23 cellular contexts compared by ENCODE assay signal in genomic region chr2:15803987-15804619, GRCh38.
DNase-seq lines count a peak whose midpoint lies in the region; ATAC-seq, FAIRE-seq and TF ChIP-seq lines count a peak whose summit lies in the region.
"Had no signal": no experiment of that assay in that cellular context is flagged by ENCODE, and none has a peak within 500 bp of the region (broad histone marks: within the 10 kb centered on the region; RNA-seq: fewer than 3 reads in every experiment).

No MANE protein-coding gene starts in this region.

- no peak overlapping the region for H2BK12ac ChIP-seq in H1 (ENCODE audit: low read depth, low read length)
- no peak overlapping the region for H2BK12ac ChIP-seq in mesenchymal stem cell (ENCODE audit: low read length in 2 of 2)

- H3K27me3 ChIP-seq in IMR-90 (ENCODE audit: control insufficient read depth, insufficient read depth, low read length) (no peaks in the 10 kb centered on the region), H1 (replicated peaks in 1 of 4; ENCODE audit: control insufficient read depth in 3 of 4, extremely low read depth in 1 of 4, insufficient read depth in 3 of 4, low read length in 3 of 4) (no peaks in the 10 kb centered on the region), mesenchymal stem cell (ENCODE audit: control insufficient read depth in 1 of 2, insufficient read depth in 1 of 2, low read length in 2 of 2) (peaks cover 25 to 36% of the 10 kb centered on the region in 2 experiments)
- H3K27me3 ChIP-seq: BLaER1 treated with 17β-estradiol and CSF1 and Interleukin-3, amounts not matched to agents 10 nM and 100 nM had no signal

- H4K5ac ChIP-seq in IMR-90 (ENCODE audit: low read depth, low read length) (no peak overlapping the region), H1 (ENCODE audit: insufficient read length, low read depth, low read length) (no peak overlapping the region)

- H2BK5ac ChIP-seq in IMR-90 (ENCODE audit: low read depth, low read length, poor library complexity, severe bottlenecking) (no peak overlapping the region), H1 (ENCODE audit: low read depth, low read length) (no peak overlapping the region), mesenchymal stem cell (ENCODE audit: low read depth, low read length, poor library complexity, severe bottlenecking) (no peak overlapping the region)

- no peak overlapping the region for H3K4me3 Mint-ChIP-seq in activated T-helper 2 cell treated with anti-CD3 and anti-CD28 coated beads, Interferon-gamma antibody, Interleukin-2, Interleukin-4, amounts not matched to agents 10 μg/mL and 5 μg/mL and 100 μg/mL, durations not matched to agents 14 hours and 24 hours and 36 hours (ENCODE audit: low read depth)
- H3K4me3 Mint-ChIP-seq: B cell; CD4-positive, alpha-beta T cell; CD8-positive, alpha-beta T cell had no signal

- H3K4me1 ChIP-seq in IMR-90 (ENCODE audit: control insufficient read depth, insufficient read depth, low read length) (no peaks in the 10 kb centered on the region), H1 (replicated peaks in 1 of 4; ENCODE audit: control insufficient read depth in 3 of 4, insufficient read depth in 4 of 4, low read length in 3 of 4) (peaks cover under 1 to 8% (median 3%) of the 10 kb centered on the region in 4 experiments; a peak in 5 of 7 replicates), mesenchymal stem cell (ENCODE audit: control insufficient read depth, insufficient read depth, low read depth, low read length) (peaks cover 22% of the 10 kb centered on the region)
- H3K4me1 ChIP-seq: A549 had no signal

- H4K8ac ChIP-seq in IMR-90 (ENCODE audit: low read depth in 2 of 2, low read length in 2 of 2) (no peak overlapping the region), H1 (ENCODE audit: extremely low read depth, insufficient read depth, low read length) (no peak overlapping the region), mesenchymal stem cell (ENCODE audit: low read length) (no peak overlapping the region)

- H3K79me1 ChIP-seq in IMR-90 (ENCODE audit: low read depth in 1 of 2, low read length in 2 of 2), result no peaks in the 10 kb centered on the region
- H3K79me1 ChIP-seq in H1 (ENCODE audit: low read depth, low read length), result no peaks in the 10 kb centered on the region
- no peaks in the 10 kb centered on the region for H3K79me1 ChIP-seq in mesenchymal stem cell (replicated peaks; ENCODE audit: low read length, poor library complexity, severe bottlenecking)

- H3K14ac ChIP-seq in IMR-90 (replicated peaks; ENCODE audit: low read depth, low read length) (no peak overlapping the region), H1 (ENCODE audit: insufficient read length) (no peak overlapping the region), mesenchymal stem cell (ENCODE audit: low read length in 2 of 2) (no peak overlapping the region)

- no TSS peak for BruUV-seq in IMR-90 (replicated peaks; lab: Mats Ljungman, UMichigan)

- H3K4ac ChIP-seq in IMR-90 (ENCODE audit: low read depth, low read length) (no peak overlapping the region), H1 (replicated peaks; ENCODE audit: insufficient read length, low read depth, low read length) (no peak overlapping the region), mesenchymal stem cell (ENCODE audit: low read depth in 1 of 2, low read length in 2 of 2) (no peak overlapping the region)

- H3K56ac ChIP-seq in IMR-90 (ENCODE audit: extremely low read depth, insufficient read depth, low read length) (no peak overlapping the region), H1 (replicated peaks; ENCODE audit: insufficient read length, low read depth, low read length) (no peak overlapping the region)

- H3K9me3 Mint-ChIP-seq in activated T-helper 2 cell treated with anti-CD3 and anti-CD28 coated beads, Interferon-gamma antibody, Interleukin-2, Interleukin-4, amounts not matched to agents 10 μg/mL and 5 μg/mL and 100 μg/mL, durations not matched to agents 14 hours and 24 hours and 36 hours, result no peaks in the 10 kb centered on the region
- H3K9me3 Mint-ChIP-seq: CD4-positive, alpha-beta T cell; CD8-positive, alpha-beta T cell had no signal

- no peaks in the 10 kb centered on the region for H3K4me1 Mint-ChIP-seq in activated T-helper 2 cell treated with anti-CD3 and anti-CD28 coated beads, Interferon-gamma antibody, Interleukin-2, Interleukin-4, amounts not matched to agents 10 μg/mL and 5 μg/mL and 100 μg/mL, durations not matched to agents 14 hours and 24 hours and 36 hours (ENCODE audit: low read depth)
- H3K4me1 Mint-ChIP-seq: B cell had no signal

- POLR2A ChIA-PET in IMR-90 (lab: Charles Lee; ENCODE audit: unreplicated experiment) (no interaction called here), H1 (lab: Charles Lee; ENCODE audit: partially characterized antibody) (no interaction called here)

- H3K23me2 ChIP-seq in H1 (ENCODE audit: low read depth, low read length), result no peaks in the 10 kb centered on the region

- DNase-seq in IMR-90 (no peak), H1 (ENCODE audit: low read depth in 1 of 2, low spot score in 2 of 2) (no peak), mesenchymal stem cell (no peak), NOMO-1 treated with dmso at 0.1 percent for 144 hours (lab: John Stamatoyannopoulos, UW; ENCODE audit: unreplicated experiment) (no peak), putamen (ENCODE audit: low spot score) (no peak)
- no peak for DNase-seq in activated T-helper 2 cell treated with anti-CD3 and anti-CD28 coated beads, Interferon-gamma antibody, Interleukin-2, Interleukin-4, amounts not matched to agents 10 μg/mL and 5 μg/mL and 100 μg/mL, durations not matched to agents 14 hours and 24 hours and 36 hours (ENCODE audit: low spot score)
- DNase-seq: AML-193; Caco-2; Calu3; CD4-positive, alpha-beta T cell; CD8-positive, alpha-beta T cell; DMS79 treated with DMSO at 0.1 percent for 48 hours; GF-D8 had no signal

- intact Hi-C loops in IMR-90 (cut with micrococcal nuclease), result no loop called here
- intact Hi-C loops in activated T-helper 2 cell treated with anti-CD3 and anti-CD28 coated beads, Interferon-gamma antibody, Interleukin-2, Interleukin-4, amounts not matched to agents 10 μg/mL and 5 μg/mL and 100 μg/mL, durations not matched to agents 14 hours and 24 hours and 36 hours (cut with micrococcal nuclease), result no loop called here

- WGBS in IMR-90 (ENCODE audit: extremely low coverage in 2 of 2, insufficient read length in 1 of 2), 2 experiments, result no CpG with 5 or more reads among the region's 8 CpGs
- 88% methylated on average over 8 of the region's 8 CpGs; no CpG with 5 or more reads in 1 of the 2 experiments for WGBS in H1 (ENCODE audit: extremely low coverage in 1 of 2, insufficient coverage in 1 of 2, insufficient read length in 1 of 2, insufficient replicate concordance in 2 of 2, low coverage in 1 of 2, low lambda C conversion rate in 2 of 2, missing lambda C conversion rate in 1 of 2), 2 experiments
- WGBS in mesenchymal stem cell, result 90% methylated on average over 8 of the region's 8 CpGs

- FAIRE-seq in H1 (lab: Jason Lieb, UNC), result no peak
- FAIRE-seq: A549, D721Med, G401.6, GM12878, GM12892, GM18507 had no signal

- H4K20me1 ChIP-seq in IMR-90 (ENCODE audit: insufficient read depth, low read length) (no peaks in the 10 kb centered on the region), H1 (replicated peaks in 1 of 2; ENCODE audit: control insufficient read depth in 1 of 2, insufficient read depth in 2 of 2, low read length in 2 of 2) (no peaks in the 10 kb centered on the region)
- H4K20me1 ChIP-seq: BLaER1 treated with 17β-estradiol and CSF1 and Interleukin-3, amounts not matched to agents 10 nM and 100 nM had no signal

- ATAC-seq in IMR-90 (ENCODE audit: low read depth), result no peak
- ATAC-seq: A549; CD8-positive, alpha-beta T cell; GM12878 had no signal

- in situ Hi-C loops in IMR-90 (cut with MboI; ENCODE audit: low sequenced_read_pairs), result no loop called here

- H3K4me2 ChIP-seq in IMR-90 (ENCODE audit: low read depth, low read length) (no peak overlapping the region), H1 (ENCODE audit: insufficient read depth in 1 of 2, low read depth in 2 of 2, low read length in 2 of 2) (no peak overlapping the region), mesenchymal stem cell (ENCODE audit: low read length, poor library complexity, severe bottlenecking) (no peak overlapping the region)
- H3K4me2 ChIP-seq: A549; BLaER1 treated with 17β-estradiol and CSF1 and Interleukin-3, amounts not matched to agents 10 nM and 100 nM had no signal

- CTCF ChIA-PET in IMR-90 (lab: Yijun Ruan, JAX) (no interaction called here), H1 (lab: Charles Lee; ENCODE audit: partially characterized antibody) (interaction anchor here (0.6 to 1.8 kb wide), 5 partner anchors 12 to 705 kb away, joined by 3 read pairs; no protein-coding TSS in a partner anchor)

- H3K79me2 ChIP-seq in H1 (ENCODE audit: control insufficient read depth in 1 of 2, insufficient read depth in 2 of 2, low read length in 2 of 2), result no peaks in the 10 kb centered on the region

- no peaks in the 10 kb centered on the region for H3K9me1 ChIP-seq in IMR-90 (ENCODE audit: insufficient read depth, low read length)

- H3K36me3 Mint-ChIP-seq in activated T-helper 2 cell treated with anti-CD3 and anti-CD28 coated beads, Interferon-gamma antibody, Interleukin-2, Interleukin-4, amounts not matched to agents 10 μg/mL and 5 μg/mL and 100 μg/mL, durations not matched to agents 14 hours and 24 hours and 36 hours (ENCODE audit: low read depth), result no peaks in the 10 kb centered on the region
- H3K36me3 Mint-ChIP-seq: CD8-positive, alpha-beta T cell had no signal

- dilution Hi-C loops in IMR-90 (cut with HindIII; ENCODE audit: low sequenced_read_pairs, unreplicated experiment), result no loop called here

- H3K27ac ChIP-seq in IMR-90 (ENCODE audit: insufficient read depth, low read length) (no peak overlapping the region), H1 (ENCODE audit: low read depth, low read length) (no peak overlapping the region), mesenchymal stem cell (ENCODE audit: low read length, poor library complexity, severe bottlenecking) (no peak overlapping the region)
- H3K27ac ChIP-seq: 22Rv1; A549; BLaER1 treated with 17β-estradiol and CSF1 and Interleukin-3, amounts not matched to agents 10 nM and 100 nM; C4-2B had no signal

- TF ChIP-seq RAD21 in IMR-90 (IDR thresholded peaks at IDR 0.05; ENCODE audit: low read length), result no peak
- no peak for TF ChIP-seq RAD21 in H1 (IDR thresholded peaks at IDR 0.05 in 1 of 2, conservative IDR thresholded peaks at IDR 0.05 in 1 of 2; ENCODE audit: low read depth in 2 of 2, low read length in 2 of 2)

- TF ChIP-seq EP300 in H1 (IDR thresholded peaks at IDR 0.05; ENCODE audit: borderline replicate concordance in 1 of 2, low read depth in 2 of 2, low read length in 2 of 2), result no peak

- H2BK120ac ChIP-seq in IMR-90 (ENCODE audit: low read depth, low read length) (no peak overlapping the region), H1 (replicated peaks; ENCODE audit: low read depth, low read length) (no peak overlapping the region), mesenchymal stem cell (ENCODE audit: low read depth, low read length) (no peak overlapping the region)

- H3K9ac ChIP-seq in IMR-90 (ENCODE audit: low read depth, low read length) (no peak overlapping the region), H1 (replicated peaks in 1 of 4; ENCODE audit: extremely low read depth in 1 of 4, low read depth in 3 of 4, low read length in 3 of 4) (no peak overlapping the region), mesenchymal stem cell (ENCODE audit: low read length) (no peak overlapping the region)
- H3K9ac ChIP-seq: BLaER1 treated with 17β-estradiol and CSF1 and Interleukin-3, amounts not matched to agents 10 nM and 100 nM had no signal

- TF ChIP-seq CTCF in IMR-90 (conservative IDR thresholded peaks at IDR 0.05; ENCODE audit: low read depth, low read length), result no peak
- no peak for TF ChIP-seq CTCF in H1 (IDR thresholded peaks at IDR 0.05; ENCODE audit: control extremely low read depth in 1 of 3, insufficient read depth in 1 of 3, low read depth in 1 of 3, low read length in 3 of 3)

- no peaks in the 10 kb centered on the region for H3K36me3 ChIP-seq in IMR-90 (ENCODE audit: control insufficient read depth, insufficient read depth, low read length)
- no peaks in the 10 kb centered on the region for H3K36me3 ChIP-seq in H1 (ENCODE audit: control insufficient read depth in 2 of 4, insufficient read depth in 4 of 4, low read length in 3 of 4)
- no peaks in the 10 kb centered on the region for H3K36me3 ChIP-seq in mesenchymal stem cell (ENCODE audit: control insufficient read depth in 1 of 2, insufficient read depth in 2 of 2, low read depth in 1 of 2, low read length in 2 of 2)
- H3K36me3 ChIP-seq: BLaER1 treated with 17β-estradiol and CSF1 and Interleukin-3, amounts not matched to agents 10 nM and 100 nM had no signal

- no peak overlapping the region for H2BK20ac ChIP-seq in IMR-90 (ENCODE audit: low read depth, low read length)
- no peak overlapping the region for H2BK20ac ChIP-seq in H1 (ENCODE audit: low read length)

- H3K18ac ChIP-seq in IMR-90 (ENCODE audit: low read depth, low read length) (no peak overlapping the region), H1 (ENCODE audit: extremely low read depth, low read length) (no peak overlapping the region), mesenchymal stem cell (ENCODE audit: low read depth in 1 of 2, low read length in 2 of 2) (no peak overlapping the region)

- H2AFZ ChIP-seq in IMR-90 (replicated peaks; ENCODE audit: low read length, poor library complexity) (peak overlapping the region; percentile 32), H1 (ENCODE audit: low read length) (no peak overlapping the region), mesenchymal stem cell (ENCODE audit: low read depth, low read length) (no peak overlapping the region)

- H2AK5ac ChIP-seq in IMR-90 (ENCODE audit: low read depth, low read length) (no peak overlapping the region), H1 (ENCODE audit: low read depth, low read length) (no peak overlapping the region), mesenchymal stem cell (ENCODE audit: low read length, severe bottlenecking) (peak overlapping the region; percentile 28)

- H4K91ac ChIP-seq in IMR-90 (ENCODE audit: insufficient read depth, low read depth, low read length), result no peak overlapping the region
- no peak overlapping the region for H4K91ac ChIP-seq in H1 (replicated peaks; ENCODE audit: insufficient read length, low read length)
- H4K91ac ChIP-seq in mesenchymal stem cell (ENCODE audit: low read length), result no peak overlapping the region

- no peak overlapping the region for H2AK9ac ChIP-seq in IMR-90 (replicated peaks; ENCODE audit: low read depth, low read length, poor library complexity)

- H3K9me3 ChIP-seq in IMR-90 (ENCODE audit: control insufficient read depth, insufficient read depth, low read length) (peaks cover 52% of the 10 kb centered on the region), H1 (ENCODE audit: insufficient read depth in 2 of 2, low read depth in 1 of 2, low read length in 1 of 2) (no peaks in the 10 kb centered on the region), mesenchymal stem cell (ENCODE audit: control insufficient read depth, low read length) (no peaks in the 10 kb centered on the region)
- H3K9me3 ChIP-seq: A549, Caco-2 had no signal

- no peaks in the 10 kb centered on the region for H3K27me3 Mint-ChIP-seq in activated T-helper 2 cell treated with anti-CD3 and anti-CD28 coated beads, Interferon-gamma antibody, Interleukin-2, Interleukin-4, amounts not matched to agents 10 μg/mL and 5 μg/mL and 100 μg/mL, durations not matched to agents 14 hours and 24 hours and 36 hours (ENCODE audit: low read depth)
- H3K27me3 Mint-ChIP-seq: CD4-positive, alpha-beta T cell had no signal

- no peak overlapping the region for H3K4me3 ChIP-seq in IMR-90 (ENCODE audit: insufficient read depth, low read depth, low read length)
- H3K4me3 ChIP-seq in H1 (ENCODE audit: extremely low read depth in 1 of 4, insufficient read depth in 2 of 4, low read depth in 3 of 4, low read length in 4 of 4), result no peak overlapping the region
- H3K4me3 ChIP-seq in mesenchymal stem cell (ENCODE audit: insufficient read depth in 1 of 2, low read depth in 1 of 2, low read length in 2 of 2), result no peak overlapping the region
- H3K4me3 ChIP-seq: A549; BLaER1 treated with 17β-estradiol and CSF1 and Interleukin-3, amounts not matched to agents 10 nM and 100 nM; GM12878 had no signal

- H3K23ac ChIP-seq in IMR-90 (ENCODE audit: low read depth, low read length) (no peak overlapping the region), H1 (ENCODE audit: insufficient read length) (no peak overlapping the region), mesenchymal stem cell (ENCODE audit: low read length in 2 of 2) (no peak overlapping the region)

- H3K27ac Mint-ChIP-seq in activated T-helper 2 cell treated with anti-CD3 and anti-CD28 coated beads, Interferon-gamma antibody, Interleukin-2, Interleukin-4, amounts not matched to agents 10 μg/mL and 5 μg/mL and 100 μg/mL, durations not matched to agents 14 hours and 24 hours and 36 hours, result no peak overlapping the region
- H3K27ac Mint-ChIP-seq: B cell; CD4-positive, alpha-beta T cell; CD8-positive, alpha-beta T cell had no signal

- H2BK15ac ChIP-seq in IMR-90 (ENCODE audit: low read depth, low read length) (no peak overlapping the region), H1 (ENCODE audit: low read length) (0 out of 2 replicates have a peak overlapping the region, but pooled peaks have one; percentile 38), mesenchymal stem cell (ENCODE audit: low read depth, poor library complexity, severe bottlenecking) (no peak overlapping the region)

- TF ChIP-seq POLR2A in IMR-90 (IDR thresholded peaks at IDR 0.05; ENCODE audit: low read depth, low read length), result no peak
- TF ChIP-seq POLR2A in H1 (IDR thresholded peaks at IDR 0.05; ENCODE audit: control extremely low read depth in 1 of 2, low read depth in 2 of 2, low read length in 2 of 2), result no peak
